ENCODE assay signal across 9 cellular contexts in genomic region chr5:168114444-168115017, GRCh38.
DNase-seq lines count a peak whose midpoint lies in the region; ATAC-seq and TF ChIP-seq lines count a peak whose summit lies in the region.
"Had no signal": no experiment of that assay in that cellular context is flagged by ENCODE, and none has a peak within 500 bp of the region (broad histone marks: within the 10 kb centered on the region; RNA-seq: fewer than 3 reads in every experiment).

No MANE protein-coding gene starts in this region.

- intact Hi-C loops in esophagus muscularis mucosa (cut with DNase I): loop anchor here (10.0 kb wide), 1 partner anchor 100 kb away; no protein-coding TSS in a partner anchor

- H3K18ac ChIP-seq in trophoblast cell (ENCODE audit: low read length): no peak overlapping the region

- H2BK12ac ChIP-seq in trophoblast cell (ENCODE audit: low read length): no peak overlapping the region

- TF ChIP-seq POLR2A in esophagus muscularis mucosa (IDR thresholded peaks at IDR 0.05; ENCODE audit: low read depth): no peak

- no peak overlapping the region for H3K9ac ChIP-seq in trophoblast cell (ENCODE audit: low read length)

- no peak overlapping the region for H2AFZ ChIP-seq in trophoblast cell (ENCODE audit: insufficient read depth, low read length, poor library complexity)

- H3K4me3 ChIP-seq in esophagus muscularis mucosa (no peak overlapping the region), trophoblast cell (ENCODE audit: low read depth, low read length) (no peak overlapping the region)

- no peak overlapping the region for H2BK120ac ChIP-seq in trophoblast cell (ENCODE audit: insufficient read depth, low read length, poor library complexity)

- 79% methylated on average over 6 of the region's 6 CpGs for WGBS in esophagus muscularis mucosa
- WGBS in trophoblast cell (ENCODE audit: extremely low coverage, insufficient coverage, insufficient read length): no CpG with 5 or more reads among the region's 6 CpGs

- TF ChIP-seq EP300 in esophagus muscularis mucosa (IDR thresholded peaks at IDR 0.05): no peak

- H3K4me1 ChIP-seq in esophagus muscularis mucosa: peaks cover 0 to 3% (median 0%) of the 10 kb centered on the region in 4 donors
- H3K4me1 ChIP-seq in trophoblast cell (ENCODE audit: control insufficient read depth in 1 of 2, insufficient read depth in 2 of 2, low read length in 2 of 2): peaks cover 4 to 5% of the 10 kb centered on the region in 2 experiments

- H4K8ac ChIP-seq in trophoblast cell (ENCODE audit: low read depth, low read length): no peak overlapping the region

- H3K9me3 ChIP-seq in esophagus muscularis mucosa (no peaks in the 10 kb centered on the region), trophoblast cell (ENCODE audit: insufficient read depth, low read depth, low read length) (no peaks in the 10 kb centered on the region)

- peaks cover 0 to 3% (median 0%) of the 10 kb centered on the region in 4 donors for H3K36me3 ChIP-seq in esophagus muscularis mucosa
- H3K36me3 ChIP-seq in trophoblast cell (ENCODE audit: control insufficient read depth in 1 of 2, insufficient read depth in 2 of 2, low read length in 2 of 2): no peaks in the 10 kb centered on the region

- no peak overlapping the region for H4K91ac ChIP-seq in trophoblast cell (ENCODE audit: low read depth, low read length)

- H2BK5ac ChIP-seq in trophoblast cell (ENCODE audit: low read depth, low read length, poor library complexity): no peak overlapping the region

- no peak overlapping the region for H3K27ac ChIP-seq in C4-2B
- no peak overlapping the region for H3K27ac ChIP-seq in VCaP
- H3K27ac ChIP-seq in esophagus muscularis mucosa (replicated peaks in 1 of 4): no peak overlapping the region
- H3K27ac ChIP-seq in trophoblast cell (ENCODE audit: low read depth, low read length): no peak overlapping the region

- H3K79me1 ChIP-seq in trophoblast cell (ENCODE audit: low read length): no peaks in the 10 kb centered on the region

- H4K12ac ChIP-seq in trophoblast cell (ENCODE audit: low read depth, low read length): no peak overlapping the region

- H3K23ac ChIP-seq in trophoblast cell (ENCODE audit: low read length): no peak overlapping the region

- DNase-seq in NCI-H146 treated with DMSO at 0.1 percent for 48 hours (lab: John Stamatoyannopoulos, UW; ENCODE audit: unreplicated experiment) (peak; percentile 33), esophagus muscularis mucosa (ENCODE audit: extremely low spot score) (no peak), trophoblast cell (peak; percentile 58 to 75), mesenteric fat pad (ENCODE audit: low spot score) (no peak)

- H2AK5ac ChIP-seq in trophoblast cell (ENCODE audit: low read length): no peak overlapping the region

- TF ChIP-seq CTCF in C4-2B (conservative IDR thresholded peaks at IDR 0.05): peak; percentile 93
- TF ChIP-seq CTCF in VCaP (conservative IDR thresholded peaks at IDR 0.05): peak; percentile 81
- peak; percentile 38 to 46 (median 41) for TF ChIP-seq CTCF in esophagus muscularis mucosa (IDR thresholded peaks at IDR 0.05)

- no peaks in the 10 kb centered on the region for H3K27me3 ChIP-seq in esophagus muscularis mucosa
- no peaks in the 10 kb centered on the region for H3K27me3 ChIP-seq in trophoblast cell (ENCODE audit: insufficient read depth, low read length)

- H3K4me2 ChIP-seq in trophoblast cell (ENCODE audit: low read length): no peak overlapping the region

- no peaks in the 10 kb centered on the region for H3K79me2 ChIP-seq in trophoblast cell (ENCODE audit: control insufficient read depth, insufficient read depth, low read length, poor library complexity)

- H3K4ac ChIP-seq in trophoblast cell (ENCODE audit: low read depth, low read length): no peak overlapping the region

- ATAC-seq in GM18519 (IDR thresholded peaks at IDR 0.05; ENCODE audit: low FRiP score, unreplicated experiment) (peak; percentile 90), HG02870 (IDR thresholded peaks at IDR 0.05; ENCODE audit: unreplicated experiment) (peak; percentile 91)
- ATAC-seq: naive thymus-derived CD8-positive, alpha-beta T cell had no signal

- H3K14ac ChIP-seq in trophoblast cell (ENCODE audit: low read length): no peak overlapping the region

Comparison
In these comparisons a context has a peak if more than half of its experiments do, and no peak if none do; other contexts are left out.
1. CTCF ChIP-seq: peak in every context shown above with its lines; median percentile 93 in C4-2B; 81 in VCaP; 41 in esophagus muscularis mucosa.
2. DNase-seq: peak in NCI-H146 treated with DMSO at 0.1 percent for 48 hours (single experiment) and trophoblast cell (2 of 2); none in esophagus muscularis mucosa (single experiment) and mesenteric fat pad (single experiment).